In genomic region chr22:21626073-21626734, GRCh38 we compare ENCODE assay signal across 16 cellular contexts. TPM values are rescaled to one million over a fixed set of nuclear protein-coding genes. Genes with fewer than 3 reads are reported as not detected.
DNase-seq lines count a peak whose midpoint lies in the region; ATAC-seq and TF ChIP-seq lines count a peak whose summit lies in the region.
"Had no signal": no experiment of that assay in that cellular context is flagged by ENCODE, and none has a peak within 500 bp of the region (broad histone marks: within the 10 kb centered on the region; RNA-seq: fewer than 3 reads in every experiment).

No MANE protein-coding gene starts in this region.

- H3K9me3 ChIP-seq in A673 (ENCODE audit: low read depth, low read length, poor library complexity, severe bottlenecking) (no peaks in the 10 kb centered on the region), T-helper 17 cell (ENCODE audit: control insufficient read depth, low read length, poor library complexity, severe bottlenecking) (no peaks in the 10 kb centered on the region)
- no peaks in the 10 kb centered on the region for H3K9me3 ChIP-seq in CD8-positive, alpha-beta memory T cell (ENCODE audit: low read length)
- H3K9me3 ChIP-seq: mucosa of descending colon, testis had no signal

- peak overlapping the region in 4 of 7 donors; percentile 15 to 59 (median 41) for H3K4me3 Mint-ChIP-seq in CD8-positive, alpha-beta memory T cell
- no peak overlapping the region for H3K4me3 Mint-ChIP-seq in T-helper 17 cell
- H3K4me3 Mint-ChIP-seq in glutamatergic neuron (ENCODE audit: unreplicated experiment), result peak overlapping the region; percentile 85

- H3K36me3 Mint-ChIP-seq in CD8-positive, alpha-beta memory T cell, result peaks cover 0 to 55% (median 6%) of the 10 kb centered on the region in 3 donors
- H3K36me3 Mint-ChIP-seq in T-helper 17 cell (ENCODE audit: low read depth) (peaks cover 2% of the 10 kb centered on the region), glutamatergic neuron (ENCODE audit: unreplicated experiment) (no peaks in the 10 kb centered on the region)

- no peak for ATAC-seq in T-helper 17 cell
- ATAC-seq in left cardiac atrium, result no peak
- no peak for ATAC-seq in GM21515 (IDR thresholded peaks at IDR 0.05; ENCODE audit: unreplicated experiment)
- no peak for ATAC-seq in GM21360 (IDR thresholded peaks at IDR 0.05; ENCODE audit: unreplicated experiment)
- no peak for ATAC-seq in HG02870 (IDR thresholded peaks at IDR 0.05; ENCODE audit: unreplicated experiment)
- ATAC-seq: mucosa of descending colon had no signal

- peak overlapping the region; percentile 45 to 94 (median 66) for H3K27ac Mint-ChIP-seq in CD8-positive, alpha-beta memory T cell
- H3K27ac Mint-ChIP-seq in T-helper 17 cell (peak overlapping the region; percentile 94), glutamatergic neuron (ENCODE audit: unreplicated experiment) (peak overlapping the region; percentile 95)

- no peaks in the 10 kb centered on the region for H3K27me3 ChIP-seq in A673 (replicated peaks; ENCODE audit: insufficient read depth, low read depth, low read length, poor library complexity)
- no peaks in the 10 kb centered on the region for H3K27me3 ChIP-seq in CD8-positive, alpha-beta memory T cell (ENCODE audit: insufficient read depth, low read length, poor library complexity, severe bottlenecking)
- H3K27me3 ChIP-seq: testis had no signal

- POLR2A ChIA-PET in A673 (lab: Charles Lee; ENCODE audit: low non-redundant PET), result no interaction called here
- POLR2A ChIA-PET in CD8-positive, alpha-beta memory T cell (lab: Charles Lee), result no interaction called here

- peak overlapping the region; percentile 25 for H3K27ac ChIP-seq in A673 (ENCODE audit: low read depth, low read length, poor library complexity, severe bottlenecking)
- H3K27ac ChIP-seq in CD8-positive, alpha-beta memory T cell (ENCODE audit: low read depth, low read length), result no peak overlapping the region
- H3K27ac ChIP-seq: testis, WERI-Rb-1 had no signal

- H3K4me3 ChIP-seq in A673 (ENCODE audit: low read depth, low read length, poor library complexity, severe bottlenecking), result no peak overlapping the region
- no peak overlapping the region for H3K4me3 ChIP-seq in CD8-positive, alpha-beta memory T cell (ENCODE audit: low read length)
- H3K4me3 ChIP-seq: mucosa of descending colon, SK-N-MC, testis had no signal

- peaks cover 16% of the 10 kb centered on the region for H3K36me3 ChIP-seq in A673 (ENCODE audit: insufficient read depth, low read length, poor library complexity, severe bottlenecking)
- H3K36me3 ChIP-seq in CD8-positive, alpha-beta memory T cell (ENCODE audit: insufficient read depth, low read length), result peaks cover 25% of the 10 kb centered on the region

- H3K4me1 Mint-ChIP-seq in CD8-positive, alpha-beta memory T cell, result peaks cover 36 to 71% (median 48%) of the 10 kb centered on the region in 3 donors
- H3K4me1 Mint-ChIP-seq in T-helper 17 cell (peaks cover 25% of the 10 kb centered on the region), glutamatergic neuron (ENCODE audit: low read depth, unreplicated experiment) (peaks cover 50% of the 10 kb centered on the region)

- no TSS peak for BruUV-seq in A673 (replicated peaks; lab: Mats Ljungman, UMichigan)

- DNase-seq in A673 (ENCODE audit: low spot score) (no peak), T-helper 17 cell (no peak), glutamatergic neuron (no peak), left cardiac atrium (no peak)
- DNase-seq in CD8-positive, alpha-beta memory T cell, result no peak
- DNase-seq: AML-193, aorta, mucosa of descending colon, NCI-H1092, NCI-H2171, testis, WERI-Rb-1 had no signal

- no peak for TF ChIP-seq CTCF in A673 (conservative IDR thresholded peaks at IDR 0.05; ENCODE audit: low read depth, low read length)
- TF ChIP-seq CTCF in glutamatergic neuron (IDR thresholded peaks at IDR 0.05; ENCODE audit: partially characterized antibody, unreplicated experiment), result no peak

- no peaks in the 10 kb centered on the region for H3K9me3 Mint-ChIP-seq in CD8-positive, alpha-beta memory T cell
- peaks cover 21% of the 10 kb centered on the region for H3K9me3 Mint-ChIP-seq in glutamatergic neuron (ENCODE audit: unreplicated experiment)

- CTCF ChIA-PET in A673 (lab: Charles Lee), result no interaction called here
- CTCF ChIA-PET in CD8-positive, alpha-beta memory T cell (lab: Charles Lee), result interaction anchor here (1.1 to 1.5 kb wide), 3 partner anchors 10 to 47 kb away, joined by 3 to 6 read pairs (median 5); partner anchors contain the start of gene SDF2L1

- H3K27me3 Mint-ChIP-seq in CD8-positive, alpha-beta memory T cell, result peaks cover 0 to 2% of the 10 kb centered on the region in 2 donors
- H3K27me3 Mint-ChIP-seq in T-helper 17 cell (no peaks in the 10 kb centered on the region), glutamatergic neuron (ENCODE audit: unreplicated experiment) (peaks cover 4% of the 10 kb centered on the region)

- intact Hi-C loops in A673 (cut with micrococcal nuclease; ENCODE audit: unreplicated experiment), result loop anchor here (5.0 kb wide), 1 partner anchor 39 kb away; no protein-coding TSS in a partner anchor
- intact Hi-C loops in left cardiac atrium (cut with DNase I), result loop anchor here in 1 of 2 donors (5.0 kb wide), 1 partner anchor 34 kb away; no protein-coding TSS in a partner anchor

- H3K4me1 ChIP-seq in A673 (ENCODE audit: insufficient read depth, low read length, poor library complexity, severe bottlenecking), result peaks cover 17% of the 10 kb centered on the region
- peaks cover 49% of the 10 kb centered on the region for H3K4me1 ChIP-seq in CD8-positive, alpha-beta memory T cell (ENCODE audit: insufficient read depth, low read length)

RNA-seq across cellular contexts. Expression of gene YDJC, which starts 3.6 kb away (rescaled TPM):
- total RNA-seq in A673 (2021) (33.8 and 37.0 TPM in 2 replicates), T-helper 17 cell (10 to 100 TPM; 28.3 to 31.0 TPM), glutamatergic neuron (ENCODE audit: unreplicated experiment) (10.3 TPM), left cardiac atrium (1 to 10 TPM; 5.7 to 6.4 TPM)
- 10 to 100 TPM; 75.2 to 79.0 TPM for total RNA-seq in CD8-positive, alpha-beta memory T cell
- polyA plus RNA-seq in CD8-positive, alpha-beta memory T cell, result 61.1 TPM

RNA-seq across cellular contexts. Expression of gene CCDC116, which starts 6.4 kb away (rescaled TPM):
- 1.3 and 2.3 TPM in 2 replicates for total RNA-seq in A673 (2021)
- total RNA-seq in CD8-positive, alpha-beta memory T cell, result under 1 TPM; 0.48 to 0.51 TPM
- not detected for polyA plus RNA-seq in CD8-positive, alpha-beta memory T cell
- total RNA-seq in T-helper 17 cell, result under 1 TPM in 1 of 2 donors, not detected in 1; 0.13 TPM
- 0.71 TPM for total RNA-seq in glutamatergic neuron (ENCODE audit: unreplicated experiment)
- total RNA-seq in left cardiac atrium, result under 1 TPM; 0.18 to 0.44 TPM

RNA-seq across cellular contexts. Expression of gene SDF2L1, which starts 15.9 kb away (rescaled TPM):
- total RNA-seq in A673 (2021) (50.1 and 55.3 TPM in 2 replicates), T-helper 17 cell (10 to 100 TPM; 25.6 to 30.1 TPM), glutamatergic neuron (ENCODE audit: unreplicated experiment) (24.0 TPM), left cardiac atrium (10 to 100 TPM; 38.7 to 44.3 TPM)
- 10 to 100 TPM; 71.5 to 74.7 TPM for total RNA-seq in CD8-positive, alpha-beta memory T cell
- 99.6 TPM for polyA plus RNA-seq in CD8-positive, alpha-beta memory T cell

RNA-seq across cellular contexts. Expression of gene PPIL2, which starts 39.6 kb away (rescaled TPM):
- total RNA-seq in A673 (2021), result 46.8 and 49.3 TPM in 2 replicates
- 10 to 100 TPM; 42.4 to 47.3 TPM for total RNA-seq in CD8-positive, alpha-beta memory T cell
- polyA plus RNA-seq in CD8-positive, alpha-beta memory T cell, result 38.7 TPM
- 10 to 100 TPM; 59.4 to 69.3 TPM for total RNA-seq in T-helper 17 cell
- 61.6 TPM for total RNA-seq in glutamatergic neuron (ENCODE audit: unreplicated experiment)
- 10 to 100 TPM; 21.0 to 23.2 TPM for total RNA-seq in left cardiac atrium

RNA-seq across cellular contexts. Expression of gene UBE2L3, which starts 58.7 kb away (rescaled TPM):
- total RNA-seq in A673 (2021) (111 and 118 TPM in 2 replicates), T-helper 17 cell (10 to 100 TPM; 25.7 to 30.4 TPM), glutamatergic neuron (ENCODE audit: unreplicated experiment) (55.9 TPM), left cardiac atrium (10 to 100 TPM; 40.1 to 42.3 TPM)
- total RNA-seq in CD8-positive, alpha-beta memory T cell, result 10 to 100 TPM; 74.3 to 80.2 TPM
- polyA plus RNA-seq in CD8-positive, alpha-beta memory T cell, result 109 TPM
